ENCODE assay signal across 9 cellular contexts in the genomic region with DNA sequence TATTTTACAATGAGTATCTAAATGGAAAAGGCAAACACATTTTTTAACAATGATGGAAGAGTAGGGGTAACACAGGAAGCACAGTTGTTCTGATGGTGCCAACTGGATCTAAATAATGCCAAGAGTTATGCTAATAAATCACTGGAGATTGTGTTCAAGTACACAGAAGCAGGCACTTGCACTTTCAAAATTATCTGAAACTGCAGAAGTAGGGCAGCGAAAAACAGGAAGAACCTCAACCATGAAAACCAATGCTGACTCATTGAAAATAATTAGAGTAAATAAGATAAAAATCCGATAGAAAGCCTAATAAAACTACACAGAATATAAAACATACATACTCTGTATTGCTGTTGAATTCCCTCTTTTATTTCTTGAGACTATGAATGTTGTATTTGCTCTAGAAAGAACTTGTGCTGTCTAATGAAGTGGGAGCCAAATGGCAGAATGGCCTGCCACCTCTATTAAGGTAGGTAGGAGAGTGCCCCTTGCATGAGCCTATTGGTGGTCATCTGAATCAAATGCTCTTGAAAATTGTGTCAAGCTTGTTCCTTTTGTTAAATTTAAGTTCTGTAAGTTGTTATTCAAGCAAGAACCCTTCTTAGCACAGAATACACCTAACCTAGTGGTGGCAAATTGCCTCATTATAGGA.
A peak's percentile ranks its signal among the peaks of the same experiment; 100 is the strongest.
DNase-seq lines count a peak whose midpoint lies in the region; ATAC-seq and TF ChIP-seq lines count a peak whose summit lies in the region.
"Had no signal": no experiment of that assay in that cellular context is flagged by ENCODE, and none has a peak within 500 bp of the region (broad histone marks: within the 10 kb centered on the region; RNA-seq: fewer than 3 reads in every experiment).

No MANE protein-coding gene starts in this region.

- H3K9me3 ChIP-seq in lung (ENCODE audit: control insufficient read depth in 2 of 2, insufficient read depth in 1 of 2, low read length in 1 of 2) (no peaks in the 10 kb centered on the region), suprapubic skin (no peaks in the 10 kb centered on the region)

- WGBS in lung, 2 donors = 6 to 12% methylated on average over 2 of the region's 2 CpGs
- WGBS in suprapubic skin = 28% methylated on average over 2 of the region's 2 CpGs

- H3K27ac Mint-ChIP-seq in activated T-helper 2 cell treated with anti-CD3 and anti-CD28 coated beads, Interferon-gamma antibody, Interleukin-2, Interleukin-4, amounts not matched to agents 10 μg/mL and 5 μg/mL and 100 μg/mL, durations not matched to agents 14 hours and 24 hours and 36 hours = no peak overlapping the region

- H3K4me3 ChIP-seq in lung (no peak overlapping the region), suprapubic skin (no peak overlapping the region)

- no peak for TF ChIP-seq POLR2A in suprapubic skin (IDR thresholded peaks at IDR 0.05)

- peaks cover 5% of the 10 kb centered on the region for H3K27me3 Mint-ChIP-seq in activated T-helper 2 cell treated with anti-CD3 and anti-CD28 coated beads, Interferon-gamma antibody, Interleukin-2, Interleukin-4, amounts not matched to agents 10 μg/mL and 5 μg/mL and 100 μg/mL, durations not matched to agents 14 hours and 24 hours and 36 hours (ENCODE audit: low read depth)

- H3K36me3 Mint-ChIP-seq in activated T-helper 2 cell treated with anti-CD3 and anti-CD28 coated beads, Interferon-gamma antibody, Interleukin-2, Interleukin-4, amounts not matched to agents 10 μg/mL and 5 μg/mL and 100 μg/mL, durations not matched to agents 14 hours and 24 hours and 36 hours (ENCODE audit: low read depth) = no peaks in the 10 kb centered on the region

- TF ChIP-seq CTCF in lung (IDR thresholded peaks at IDR 0.05; ENCODE audit: control extremely low read depth, extremely low read depth) (no peak), suprapubic skin (IDR thresholded peaks at IDR 0.05) (no peak)

- ATAC-seq in GM18907 (IDR thresholded peaks at IDR 0.05; ENCODE audit: unreplicated experiment) = peak; percentile 87
- ATAC-seq in HG02642 (IDR thresholded peaks at IDR 0.05; ENCODE audit: poor library complexity, unreplicated experiment) = peak; percentile 81
- ATAC-seq in lung (ENCODE audit: insufficient read depth, low FRiP score) = peak; percentile 47

- peaks cover 7% of the 10 kb centered on the region for H3K4me1 Mint-ChIP-seq in activated T-helper 2 cell treated with anti-CD3 and anti-CD28 coated beads, Interferon-gamma antibody, Interleukin-2, Interleukin-4, amounts not matched to agents 10 μg/mL and 5 μg/mL and 100 μg/mL, durations not matched to agents 14 hours and 24 hours and 36 hours (ENCODE audit: low read depth)

- peak; percentile 38 for DNase-seq in M059J (ENCODE audit: low read depth)
- no peak for DNase-seq in lung (ENCODE audit: low spot score)
- no peak for DNase-seq in activated T-helper 2 cell treated with anti-CD3 and anti-CD28 coated beads, Interferon-gamma antibody, Interleukin-2, Interleukin-4, amounts not matched to agents 10 μg/mL and 5 μg/mL and 100 μg/mL, durations not matched to agents 14 hours and 24 hours and 36 hours (ENCODE audit: low spot score)
- DNase-seq in NCI-H510A (lab: John Stamatoyannopoulos, UW) = no peak
- no peak for DNase-seq in suprapubic skin (ENCODE audit: low spot score in 2 of 2)
- DNase-seq in NCI-H1092 treated with DMSO at 0.1 percent for 48 hours (lab: John Stamatoyannopoulos, UW) = no peak
- DNase-seq: mammary epithelial cell had no signal

- H3K4me1 ChIP-seq in lung (ENCODE audit: control insufficient read depth in 2 of 2, insufficient read depth in 2 of 2, low read length in 2 of 2) (peaks cover 0 to 1% of the 10 kb centered on the region in 2 donors), suprapubic skin (peaks cover 15% of the 10 kb centered on the region)

- peaks cover 3% of the 10 kb centered on the region for H3K9me3 Mint-ChIP-seq in activated T-helper 2 cell treated with anti-CD3 and anti-CD28 coated beads, Interferon-gamma antibody, Interleukin-2, Interleukin-4, amounts not matched to agents 10 μg/mL and 5 μg/mL and 100 μg/mL, durations not matched to agents 14 hours and 24 hours and 36 hours

- H3K27me3 ChIP-seq in lung (ENCODE audit: control insufficient read depth, insufficient read depth) (no peaks in the 10 kb centered on the region), suprapubic skin (no peaks in the 10 kb centered on the region)

- no peak for TF ChIP-seq EP300 in suprapubic skin (IDR thresholded peaks at IDR 0.05)

- H3K36me3 ChIP-seq in lung (ENCODE audit: control insufficient read depth in 2 of 2, insufficient read depth in 2 of 2, low read length in 2 of 2) (no peaks in the 10 kb centered on the region), suprapubic skin (no peaks in the 10 kb centered on the region)

- H3K27ac ChIP-seq in lung (ENCODE audit: low read depth in 1 of 2, low read length in 1 of 2) (no peak overlapping the region), suprapubic skin (no peak overlapping the region)

- intact Hi-C loops in activated T-helper 2 cell treated with anti-CD3 and anti-CD28 coated beads, Interferon-gamma antibody, Interleukin-2, Interleukin-4, amounts not matched to agents 10 μg/mL and 5 μg/mL and 100 μg/mL, durations not matched to agents 14 hours and 24 hours and 36 hours (cut with micrococcal nuclease) = no loop called here

- H3K4me3 Mint-ChIP-seq in activated T-helper 2 cell treated with anti-CD3 and anti-CD28 coated beads, Interferon-gamma antibody, Interleukin-2, Interleukin-4, amounts not matched to agents 10 μg/mL and 5 μg/mL and 100 μg/mL, durations not matched to agents 14 hours and 24 hours and 36 hours (ENCODE audit: low read depth) = no peak overlapping the region
